In genomic region chr15:77775851-77776250, GRCh38 we compare ENCODE assay signal across 29 cellular contexts.
"Had no signal": no experiment of that assay in that cellular context is flagged by ENCODE, and none has a peak within 500 bp of the region (broad histone marks: within the 10 kb centered on the region; RNA-seq: fewer than 3 reads in every experiment).

No MANE protein-coding gene starts in this region.

- H3K27ac Mint-ChIP-seq: activated CD4-positive, alpha-beta memory T cell treated with anti-CD3 and anti-CD28 coated beads, Interleukin-2, amount 10 ng/mL, durations not matched to agents 7 days and 5 days; activated CD4-positive, alpha-beta T cell treated with anti-CD3 and anti-CD28 coated beads, Interleukin-2, amount 10 ng/mL, durations not matched to agents 7 days and 5 days; activated T-helper 17 cell treated with anti-CD3 and anti-CD28 coated beads, Interleukin-2, amount 50 U/mL, for 72 hours; immature natural killer cell; naive thymus-derived CD4-positive, alpha-beta T cell; stimulated activated naive B cell treated with anti-CD40 and anti-IgM and Interleukin-4, amounts not matched to agents 10 μg/mL and 1 μg/mL and 100 μg/mL, for 72 hours; T-helper 1 cell treated with Interleukin-12 subunit alpha and Interleukin-12 subunit beta and Interleukin-4 antibody, amounts not matched to agents 30 μg/mL and 1 μg/mL, for 36 hours had no signal

- H3K4me1 ChIP-seq: colonic mucosa, gastroesophageal sphincter, heart left ventricle, neural progenitor cell, right atrium auricular region, stomach, thyroid gland had no signal

- H3K4me2 ChIP-seq: neural progenitor cell, smooth muscle cell had no signal

- H3K9me3 Mint-ChIP-seq: activated CD4-positive, alpha-beta memory T cell treated with anti-CD3 and anti-CD28 coated beads, Interleukin-2, amount 10 ng/mL, durations not matched to agents 7 days and 5 days; activated naive CD4-positive, alpha-beta T cell treated with anti-CD3 and anti-CD28 coated beads, Interleukin-2, amount 50 U/mL, for 72 hours; immature natural killer cell; T-helper 1 cell treated with Interleukin-12 subunit alpha and Interleukin-12 subunit beta and Interleukin-4 antibody, amounts not matched to agents 30 μg/mL and 1 μg/mL, for 36 hours had no signal

- H3K9me3 ChIP-seq: colonic mucosa, thyroid gland had no signal

- H3K27me3 ChIP-seq: cardiac muscle cell, colonic mucosa, dorsolateral prefrontal cortex, heart left ventricle, neural progenitor cell, right atrium auricular region, stomach, thyroid gland had no signal

- DNase-seq: activated CD4-positive, alpha-beta memory T cell treated with anti-CD3 and anti-CD28 coated beads, Interleukin-2, amount 10 ng/mL, durations not matched to agents 7 days and 5 days; activated CD4-positive, alpha-beta T cell treated with anti-CD3 and anti-CD28 coated beads for 1 hour; activated CD4-positive, alpha-beta T cell treated with anti-CD3 and anti-CD28 coated beads, Interleukin-2, amount 10 ng/mL, durations not matched to agents 7 days and 5 days; activated gamma-delta T cell treated with Interleukin-2 at 50 U/mL for 16 hours; activated T-cell treated with anti-CD3 and anti-CD28 coated beads, Interleukin-2, amount 50 U/mL, for 4 hours; cerebellar nuclear complex; colonic mucosa; effector memory CD4-positive, alpha-beta T cell; erythroblast; heart left ventricle; immature natural killer cell; midbrain; naive thymus-derived CD4-positive, alpha-beta T cell; stimulated activated CD4-positive, alpha-beta T cell treated with anti-CD3 and anti-CD28 coated beads, Interleukin-1b, Interleukin-23, amount 100 ng/mL, for 48 hours; stimulated activated naive B cell treated with anti-CD40 and anti-IgM and Interleukin-4, amounts not matched to agents 10 μg/mL and 1 μg/mL and 100 μg/mL, for 72 hours; stomach; T-helper 9 cell; thyroid gland had no signal

- H3K27ac ChIP-seq: cardiac muscle cell, colonic mucosa, gastroesophageal sphincter, heart left ventricle, neural progenitor cell, right atrium auricular region, stomach, thyroid gland, VCaP had no signal

- H2AFZ ChIP-seq: neural progenitor cell had no signal

- H3K36me3 Mint-ChIP-seq: activated naive CD4-positive, alpha-beta T cell treated with anti-CD3 and anti-CD28 coated beads, Interleukin-2, amount 50 U/mL, for 72 hours; immature natural killer cell; stimulated activated naive B cell treated with anti-CD40 and anti-IgM and Interleukin-4, amounts not matched to agents 10 μg/mL and 1 μg/mL and 100 μg/mL, for 72 hours had no signal

- H3K36me3 ChIP-seq: cardiac muscle cell, colonic mucosa, gastroesophageal sphincter, heart left ventricle, neural progenitor cell, right atrium auricular region, stomach, thyroid gland had no signal

- H3K4me3 Mint-ChIP-seq: activated CD4-positive, alpha-beta memory T cell treated with anti-CD3 and anti-CD28 coated beads, Interleukin-2, amount 10 ng/mL, durations not matched to agents 7 days and 5 days; activated CD4-positive, alpha-beta T cell treated with anti-CD3 and anti-CD28 coated beads, Interleukin-2, amount 10 ng/mL, durations not matched to agents 7 days and 5 days; activated T-cell treated with anti-CD3 and anti-CD28 coated beads, Interleukin-2, amount 50 U/mL, for 4 hours; activated T-helper 17 cell treated with anti-CD3 and anti-CD28 coated beads, Interleukin-2, amount 50 U/mL, for 72 hours; immature natural killer cell; naive thymus-derived CD4-positive, alpha-beta T cell; neural progenitor cell; stimulated activated naive B cell treated with anti-CD40 and anti-IgM and Interleukin-4, amounts not matched to agents 10 μg/mL and 1 μg/mL and 100 μg/mL, for 72 hours; T-helper 1 cell treated with Interleukin-12 subunit alpha and Interleukin-12 subunit beta and Interleukin-4 antibody, amounts not matched to agents 30 μg/mL and 1 μg/mL, for 36 hours had no signal

- FAIRE-seq: TTC549 had no signal

- H3K4me1 Mint-ChIP-seq: activated CD4-positive, alpha-beta memory T cell treated with anti-CD3 and anti-CD28 coated beads, Interleukin-2, amount 10 ng/mL, durations not matched to agents 7 days and 5 days; activated CD4-positive, alpha-beta T cell treated with anti-CD3 and anti-CD28 coated beads, Interleukin-2, amount 10 ng/mL, durations not matched to agents 7 days and 5 days; activated T-helper 17 cell treated with anti-CD3 and anti-CD28 coated beads, Interleukin-2, amount 50 U/mL, for 72 hours; immature natural killer cell; naive thymus-derived CD4-positive, alpha-beta T cell; neural progenitor cell; stimulated activated naive B cell treated with anti-CD40 and anti-IgM and Interleukin-4, amounts not matched to agents 10 μg/mL and 1 μg/mL and 100 μg/mL, for 72 hours had no signal

- H3K27me3 Mint-ChIP-seq: activated CD4-positive, alpha-beta T cell treated with anti-CD3 and anti-CD28 coated beads, Interleukin-2, amount 10 ng/mL, durations not matched to agents 7 days and 5 days had no signal

- H3K9ac ChIP-seq: neural progenitor cell had no signal

- H3K4me3 ChIP-seq: cardiac muscle cell, colonic mucosa, dorsolateral prefrontal cortex, gastroesophageal sphincter, heart left ventricle, neural progenitor cell, right atrium auricular region, smooth muscle cell, stomach, thyroid gland had no signal
